8 cellular contexts compared by ENCODE assay signal in genomic region chr15:77420610-77421369, GRCh38. TPM values are rescaled to one million over a fixed set of nuclear protein-coding genes. Genes with fewer than 3 reads are reported as not detected.
DNase-seq lines count a peak whose midpoint lies in the region.

TSS of gene HMG20A (plus strand) at chr15:77420888. CDS start at chr15:77458408, 37,520 bp downstream.

- H3K18ac ChIP-seq in neuronal stem cell (ENCODE audit: low read length) = peak within 1 kb of the TSS; percentile 97

- peak within 1 kb of the TSS; percentile 90 for H3K4me3 ChIP-seq in SJCRH30
- peak within 1 kb of the TSS; percentile 80 to 94 for H3K4me3 ChIP-seq in neuronal stem cell (ENCODE audit: low read length in 2 of 2)

- H2AK5ac ChIP-seq in neuronal stem cell (ENCODE audit: low read depth, low read length) = no peak within 1 kb of the TSS

- peak within 1 kb of the TSS; percentile 87 for H3K27ac ChIP-seq in SJCRH30
- peak within 1 kb of the TSS; percentile 90 for H3K27ac ChIP-seq in neuronal stem cell (replicated peaks; ENCODE audit: low read length)

- peak within 1 kb of the TSS; percentile 72 for H3K4me2 ChIP-seq in neuronal stem cell (ENCODE audit: insufficient read depth, low read length, poor library complexity, severe bottlenecking)

- no CpG with 5 or more reads among the region's 25 CpGs for WGBS in neuronal stem cell (ENCODE audit: extremely low coverage in 2 of 2, insufficient read length in 2 of 2, insufficient replicate concordance in 1 of 2), 2 donors

- no peaks in the 10 kb centered on the region for H3K36me3 ChIP-seq in SJCRH30
- H3K36me3 ChIP-seq in neuronal stem cell (replicated peaks in 1 of 2; ENCODE audit: control insufficient read depth in 2 of 2, insufficient read depth in 2 of 2, low read length in 2 of 2) = no peaks in the 10 kb centered on the region

- H2BK120ac ChIP-seq in neuronal stem cell (ENCODE audit: low read depth, low read length) = no peak within 1 kb of the TSS

- H4K8ac ChIP-seq in neuronal stem cell (ENCODE audit: low read depth, low read length) = no peak within 1 kb of the TSS

- H3K79me1 ChIP-seq in neuronal stem cell (ENCODE audit: low read depth, low read length) = peaks cover 3% of the 10 kb centered on the region

- no peaks in the 10 kb centered on the region for H3K9me3 ChIP-seq in SJCRH30 (replicated peaks)
- no peaks in the 10 kb centered on the region for H3K9me3 ChIP-seq in neuronal stem cell (replicated peaks in 1 of 2; ENCODE audit: control insufficient read depth in 2 of 2, insufficient read depth in 1 of 2, low read depth in 1 of 2, low read length in 2 of 2)

- H3K27me3 ChIP-seq in SJCRH30 = no peaks in the 10 kb centered on the region
- no peaks in the 10 kb centered on the region for H3K27me3 ChIP-seq in neuronal stem cell (ENCODE audit: control insufficient read depth in 3 of 3, insufficient read depth in 3 of 3, low read depth in 1 of 3, low read length in 3 of 3)

- H4K91ac ChIP-seq in neuronal stem cell (ENCODE audit: low read depth, low read length, poor library complexity) = no peak within 1 kb of the TSS

- H3K4ac ChIP-seq in neuronal stem cell (ENCODE audit: low read length) = no peak within 1 kb of the TSS

- peak within 1 kb of the TSS; percentile 95 for H3K9ac ChIP-seq in neuronal stem cell (ENCODE audit: low read depth, low read length, poor library complexity)

- peak within 1 kb of the TSS; percentile 94 for H3K23ac ChIP-seq in neuronal stem cell (ENCODE audit: low read depth, low read length, poor library complexity)

- no peak within 1 kb of the TSS for H3K14ac ChIP-seq in neuronal stem cell (ENCODE audit: low read length)

- H3K4me1 ChIP-seq in SJCRH30 (peaks cover 17% of the 10 kb centered on the region), neuronal stem cell (ENCODE audit: control insufficient read depth in 2 of 2, insufficient read depth in 1 of 2, low read depth in 1 of 2, low read length in 2 of 2) (peaks cover 4 to 5% of the 10 kb centered on the region in 2 donors)

- H2AFZ ChIP-seq in neuronal stem cell (ENCODE audit: low read length) = peak within 1 kb of the TSS; percentile 92

- H2BK15ac ChIP-seq in neuronal stem cell (ENCODE audit: low read length) = no peak within 1 kb of the TSS

- H2BK5ac ChIP-seq in neuronal stem cell (ENCODE audit: low read length) = peak within 1 kb of the TSS; percentile 97

- DNase-seq in Daoy (ENCODE audit: low read depth) (peak; percentile 52), H4 (ENCODE audit: low spot score) (peak; percentile 73), LoVo (ENCODE audit: low spot score) (peak; percentile 87), SJCRH30 (peak; percentile 70 to 82), foreskin melanocyte (peak; percentile 91), neuronal stem cell (ENCODE audit: low spot score) (peak; percentile 90), superior temporal gyrus (ENCODE audit: extremely low spot score) (peak; percentile 92)
- DNase-seq in activated gamma-delta T cell treated with anti-CD3 and anti-CD28 coated beads, Interleukin-2, amount 50 U/mL, for 16 hours (ENCODE audit: low read depth) = peak; percentile 25

- H2BK12ac ChIP-seq in neuronal stem cell (ENCODE audit: low read length) = no peak within 1 kb of the TSS

RNA-seq across cellular contexts. Expression of gene HMG20A, which starts in this region (rescaled TPM):
- total RNA-seq in Daoy (2014; rRNA removed; shearing (Covaris generic)) = 14.6 and 16.4 TPM in 2 replicates
- 15.4 and 28.8 TPM in 2 replicates for total RNA-seq in H4 (2014; rRNA removed; shearing (Covaris generic))
- total RNA-seq in SJCRH30 (2014; rRNA removed; shearing (Covaris generic)) = 42.8 and 50.0 TPM in 2 replicates
- polyA plus RNA-seq in neuronal stem cell (2013, experiment 1 of 2) = 46.9 TPM
- 49.4 TPM for polyA plus RNA-seq in neuronal stem cell (2013, experiment 2 of 2)

Comparison
In these comparisons a context has a peak if more than half of its experiments do, and no peak if none do; other contexts are left out.
1. Peak in every context shown above with its lines: DNase-seq, H3K4me3 ChIP-seq and H3K27ac ChIP-seq.
2. DNase-seq: peak in every context shown above with its lines; median percentile 92 in superior temporal gyrus; 91 in foreskin melanocyte; 90 in neuronal stem cell; 87 in LoVo; 76 in SJCRH30; 73 in H4; 52 in Daoy; 25 in activated gamma-delta T cell treated with anti-CD3 and anti-CD28 coated beads, Interleukin-2, amount 50 U/mL, for 16 hours.